In genomic region chr5:38190111-38190510, GRCh38 we compare ENCODE assay signal across 25 cellular contexts.
"Had no signal": no experiment of that assay in that cellular context is flagged by ENCODE, and none has a peak within 500 bp of the region (broad histone marks: within the 10 kb centered on the region; RNA-seq: fewer than 3 reads in every experiment).

No MANE protein-coding gene starts in this region.

- DNase-seq: dermis blood vessel endothelial cell; effector memory CD8-positive, alpha-beta T cell; erythroblast; esophagus squamous epithelium; foreskin melanocyte; glutamatergic neuron; heart right ventricle; hippocampal formation; left cardiac atrium; left ventricle myocardium inferior; lower lobe of right lung; natural killer cell; nucleus accumbens; stimulated activated CD4-positive, alpha-beta T cell treated with anti-CD3 and anti-CD28 coated beads, Interleukin-12 subunit alpha, Interleukin-12 subunit beta, amount 100 ng/mL, for 4 hours; stimulated activated CD4-positive, alpha-beta T cell treated with anti-CD3 and anti-CD28 coated beads, Interleukin-1b, Interleukin-23, amount 100 ng/mL, for 48 hours; stimulated activated CD4-positive, alpha-beta T cell treated with anti-CD3 and anti-CD28 coated beads, Interleukin-4, amount 100 ng/mL, for 1 hour; stimulated activated CD8-positive, alpha-beta memory T cell treated with anti-CD3 and anti-CD28 coated beads, Interleukin-4, amount 100 ng/mL, for 48 hours; stimulated activated naive CD4-positive, alpha-beta T cell; stimulated activated naive CD8-positive, alpha-beta T cell treated with anti-CD3 and anti-CD28 coated beads, Interleukin-15, amount 100 ng/mL, for 72 hours; transverse colon; upper lobe of right lung; uterus had no signal

- FAIRE-seq: endometrium, islet of Langerhans had no signal

- ATAC-seq: effector memory CD8-positive, alpha-beta T cell; heart right ventricle; left cardiac atrium; lower lobe of right lung; natural killer cell; sciatic nerve; stimulated activated naive CD8-positive, alpha-beta T cell treated with anti-CD3 and anti-CD28 coated beads, Interleukin-15, amount 100 ng/mL, for 72 hours; upper lobe of right lung had no signal
